In genomic region chr17:68019675-68020450, GRCh38 we compare ENCODE assay signal across 1 cellular context.
TF ChIP-seq lines count a peak whose summit lies in the region.

No MANE protein-coding gene starts in this region.

TF ChIP-seq in K562, 482 proteins besides CTCF, POLR2A, EP300 and RAD21 (continued from another document and continues in another):
- TF ChIP-seq EWSR1 (IDR thresholded peaks at IDR 0.05; ENCODE audit: borderline replicate concordance, low read depth, partially characterized antibody) (no peak), ZNF609 (CRISPR knock-in tag; IDR thresholded peaks at IDR 0.05; ENCODE audit: borderline replicate concordance) (peak; percentile 71; the same call in 1 of the 2 replicates), ZNF324 (CRISPR knock-in tag; IDR thresholded peaks at IDR 0.05) (no peak), ZNF639 (CRISPR knock-in tag; conservative IDR thresholded peaks at IDR 0.05 in 1 of 2, IDR thresholded peaks at IDR 0.05 in 1 of 2) (peak in 1 of 2 experiments; percentile 40; a peak in 1 of 4 replicates), TFAM (CRISPR knock-in tag; conservative IDR thresholded peaks at IDR 0.05) (no peak), ETS2 (tag; IDR thresholded peaks at IDR 0.05; ENCODE audit: borderline replicate concordance, poor library complexity, severe bottlenecking) (no peak), TRIM25 (IDR thresholded peaks at IDR 0.05; ENCODE audit: borderline replicate concordance) (no peak), BDP1 (IDR thresholded peaks at IDR 0.05; ENCODE audit: insufficient read depth, insufficient read length) (peak; percentile 86), AFF4 (CRISPR knock-in tag; IDR thresholded peaks at IDR 0.05) (no peak), SAFB2 (IDR thresholded peaks at IDR 0.05; ENCODE audit: borderline replicate concordance, low read depth, low read length, severe bottlenecking) (no peak), PRMT5 (CRISPR knock-in tag; IDR thresholded peaks at IDR 0.05) (no peak), ZNF766 (CRISPR knock-in tag; conservative IDR thresholded peaks at IDR 0.05) (peak; percentile 63; the same call in 1 of the 2 replicates), NR2F6 (CRISPR knock-in tag; IDR thresholded peaks at IDR 0.05) (peak; percentile 83; the same call in 1 of the 2 replicates), BRF1 (IDR thresholded peaks at IDR 0.05; ENCODE audit: borderline replicate concordance, extremely low read depth, insufficient read length) (peak; percentile 90), ZNF316 (IDR thresholded peaks at IDR 0.05) (no peak), ETV1 (tag; conservative IDR thresholded peaks at IDR 0.05; ENCODE audit: low read depth) (peak; percentile 82), ZFP30 (CRISPR knock-in tag; IDR thresholded peaks at IDR 0.05; ENCODE audit: borderline replicate concordance) (no peak), ZNF76 (CRISPR knock-in tag; IDR thresholded peaks at IDR 0.05; ENCODE audit: borderline replicate concordance) (no peak), KLF10 (CRISPR knock-in tag; IDR thresholded peaks at IDR 0.05) (no peak), NFIC (IDR thresholded peaks at IDR 0.05) (peak; percentile 92), FIP1L1 (IDR thresholded peaks at IDR 0.05; ENCODE audit: low read depth, low read length, poor library complexity, severe bottlenecking) (peak; percentile 92), POLR2G (IDR thresholded peaks at IDR 0.05; ENCODE audit: low read depth, low read length) (peak; percentile 98), SFPQ (IDR thresholded peaks at IDR 0.05; ENCODE audit: low read depth, low read length) (no peak), C11orf30 (IDR thresholded peaks at IDR 0.05; ENCODE audit: low read depth) (no peak), WHSC1 (IDR thresholded peaks at IDR 0.05; ENCODE audit: low read length) (no peak), MBD2 (IDR thresholded peaks at IDR 0.05; ENCODE audit: borderline replicate concordance, low read depth) (no peak), TCF15 (CRISPR knock-in tag; IDR thresholded peaks at IDR 0.05) (no peak), MAZ (CRISPR knock-in tag; conservative IDR thresholded peaks at IDR 0.05 in 1 of 2, IDR thresholded peaks at IDR 0.05 in 1 of 2) (peak; percentile 93 to 95), ZNF384 (IDR thresholded peaks at IDR 0.05; ENCODE audit: low read depth, low read length) (peak; percentile 60), NCOA2 (IDR thresholded peaks at IDR 0.05; ENCODE audit: partially characterized antibody in 2 of 2) (peak in 1 of 2 experiments; percentile 85), ZNF79 (CRISPR knock-in tag; IDR thresholded peaks at IDR 0.05; ENCODE audit: low read depth) (no peak), TSHZ1 (CRISPR knock-in tag; IDR thresholded peaks at IDR 0.05) (no peak), CXXC5 (CRISPR knock-in tag; IDR thresholded peaks at IDR 0.05) (peak; percentile 97), ZKSCAN3 (CRISPR knock-in tag; IDR thresholded peaks at IDR 0.05) (no peak), FOXJ3 (CRISPR knock-in tag; IDR thresholded peaks at IDR 0.05) (no peak), TCF7L2 (IDR thresholded peaks at IDR 0.05; ENCODE audit: low read depth, low read length) (0 out of 2 replicates have a peak, but pooled peaks have one; percentile 20), GATAD2A (IDR thresholded peaks at IDR 0.05) (0 out of 2 replicates have a peak, but pooled peaks have one; percentile 45), XRCC5 (IDR thresholded peaks at IDR 0.05; ENCODE audit: low read depth, low read length) (peak; percentile 92), HMG20A (CRISPR knock-in tag; conservative IDR thresholded peaks at IDR 0.05) (no peak), CBX5 (IDR thresholded peaks at IDR 0.05; ENCODE audit: borderline replicate concordance, low read depth) (no peak), TEAD2 (tag; IDR thresholded peaks at IDR 0.05) (peak; percentile 36; the same call in 1 of the 2 replicates), ARID2 (IDR thresholded peaks at IDR 0.05) (no peak), EZH2 (IDR thresholded peaks at IDR 0.05; ENCODE audit: borderline replicate concordance, low read depth, low read length) (no peak), ZC3H4 (CRISPR knock-in tag; IDR thresholded peaks at IDR 0.05; ENCODE audit: borderline replicate concordance) (no peak), ARID3B (CRISPR knock-in tag; IDR thresholded peaks at IDR 0.05; ENCODE audit: borderline replicate concordance) (no peak), MAFF (IDR thresholded peaks at IDR 0.05; ENCODE audit: low read length) (no peak), PML (IDR thresholded peaks at IDR 0.05; ENCODE audit: low read length) (peak; percentile 67)
